8 cellular contexts compared by ENCODE assay signal in genomic region chr16:19884021-19884485, GRCh38. TPM values are rescaled to one million over a fixed set of nuclear protein-coding genes. Genes with fewer than 3 reads are reported as not detected.
DNase-seq lines count a peak whose midpoint lies in the region; ATAC-seq, FAIRE-seq and TF ChIP-seq lines count a peak whose summit lies in the region.

No MANE protein-coding gene starts in this region.

- SMC1A ChIA-PET in GM12878 (lab: Charles Lee; ENCODE audit: uncharacterized antibody, unreplicated experiment), result no interaction called here

- no peak overlapping the region for H3K9ac ChIP-seq in GM12878 (ENCODE audit: control insufficient read depth, insufficient read depth, low read length)

- H3K36me3 ChIP-seq in GM12878 (ENCODE audit: control insufficient read depth in 2 of 2, insufficient read depth in 2 of 2, low read length in 1 of 2) (no peaks in the 10 kb centered on the region), left lung (no peaks in the 10 kb centered on the region), testis (ENCODE audit: low read depth, missing control alignments) (no peaks in the 10 kb centered on the region)

- H3K4me1 ChIP-seq in GM12878 (ENCODE audit: control insufficient read depth, insufficient read depth, low read length), result no peaks in the 10 kb centered on the region
- peaks cover 6 to 24% of the 10 kb centered on the region in 2 donors for H3K4me1 ChIP-seq in left lung
- H3K4me1 ChIP-seq in testis, result peaks cover 37% of the 10 kb centered on the region

- H3K9me3 ChIP-seq in GM12878 (replicated peaks; ENCODE audit: control insufficient read depth, insufficient read depth, low read length), result no peaks in the 10 kb centered on the region
- no peaks in the 10 kb centered on the region for H3K9me3 ChIP-seq in left lung
- H3K9me3 ChIP-seq in testis, result no peaks in the 10 kb centered on the region

- H3K27ac Mint-ChIP-seq in activated CD4-positive, alpha-beta T cell treated with anti-CD3 and anti-CD28 coated beads, Interleukin-2, amount 10 ng/mL, durations not matched to agents 7 days and 5 days, result no peak overlapping the region

- no peak for TF ChIP-seq EP300 in GM12878 (IDR thresholded peaks at IDR 0.05; ENCODE audit: borderline replicate concordance in 1 of 2, control insufficient read depth in 1 of 2, low read depth in 2 of 2, low read length in 2 of 2)

- H4K20me1 ChIP-seq in GM12878 (ENCODE audit: control insufficient read depth, insufficient read depth), result no peaks in the 10 kb centered on the region

- H3K9me3 Mint-ChIP-seq in activated CD4-positive, alpha-beta T cell treated with anti-CD3 and anti-CD28 coated beads, Interleukin-2, amount 10 ng/mL, durations not matched to agents 7 days and 5 days, result no peaks in the 10 kb centered on the region

- CTCF ChIA-PET in activated CD4-positive, alpha-beta T cell treated with anti-CD3 and anti-CD28 coated beads, Interleukin-2, amount 10 ng/mL, durations not matched to agents 7 days and 5 days (lab: Charles Lee), result interaction anchor here (0.6 to 1.2 kb wide), 2 partner anchors 160 to 322 kb away, joined by 3 to 4 read pairs; no protein-coding TSS in a partner anchor
- CTCF ChIA-PET in GM12878 (lab: Yijun Ruan, JAX), result interaction anchor here (1.2 to 6.6 kb wide), 2 partner anchors 284 to 329 kb away, joined by 3 to 149 read pairs; no protein-coding TSS in a partner anchor
- CTCF ChIA-PET in GM10248 (lab: Yijun Ruan, JAX), result interaction anchor here (0.8 to 1.4 kb wide), 5 partner anchors 10 to 328 kb away, joined by 3 to 9 read pairs (median 3); partner anchors contain the start of gene VPS35L

- WGBS in GM12878 (ENCODE audit: insufficient coverage, insufficient replicate concordance, low lambda C conversion rate, missing lambda C conversion rate), result 0% methylated on average over 5 of the region's 23 CpGs
- 0 to 2% methylated on average over 10 to 21 of the region's 23 CpGs for WGBS in testis, 2 donors

- H3K4me2 ChIP-seq in GM12878 (ENCODE audit: control insufficient read depth, insufficient read depth), result peak overlapping the region; percentile 15; the same call in 1 of the 2 replicates

- no peak for FAIRE-seq in GM12878 (lab: Jason Lieb, UNC)

- no peaks in the 10 kb centered on the region for H3K79me2 ChIP-seq in GM12878 (ENCODE audit: control insufficient read depth, insufficient read depth, low read length)

- TF ChIP-seq POLR2A in GM12878 (IDR thresholded peaks at IDR 0.05; ENCODE audit: low read depth, low read length) (no peak), testis (IDR thresholded peaks at IDR 0.05) (no peak)

- no peak overlapping the region for H3K4me3 ChIP-seq in GM12878
- peak overlapping the region; percentile 48 for H3K4me3 ChIP-seq in left lung
- peak overlapping the region; percentile 80 to 93 for H3K4me3 ChIP-seq in testis

- H3K27ac ChIP-seq in GM12878 (ENCODE audit: control insufficient read depth, insufficient read depth) (no peak overlapping the region), left lung (no peak overlapping the region), testis (peak overlapping the region; percentile 68 to 82)

- TF ChIP-seq CTCF in GM12878 (IDR thresholded peaks at IDR 0.05 in 2 of 3, conservative IDR thresholded peaks at IDR 0.05 in 1 of 3; ENCODE audit: control insufficient read depth in 2 of 3, extremely low read depth in 1 of 3, insufficient read depth in 1 of 3, low read depth in 3 of 3, low read length in 3 of 3) (no peak), left lung (IDR thresholded peaks at IDR 0.05) (no peak), testis (IDR thresholded peaks at IDR 0.05) (no peak), GM10248 (IDR thresholded peaks at IDR 0.05; ENCODE audit: control extremely low read depth, extremely low read depth, low read depth, missing control alignments) (no peak)

- H3K27me3 ChIP-seq in GM12878 (replicated peaks in 1 of 2; ENCODE audit: control insufficient read depth in 2 of 2, insufficient read depth in 2 of 2, low read length in 1 of 2) (peaks cover 6 to 15% of the 10 kb centered on the region in 2 experiments), left lung (peaks cover 14 to 51% of the 10 kb centered on the region in 2 donors), testis (no peaks in the 10 kb centered on the region)

- H3K36me3 Mint-ChIP-seq in activated CD4-positive, alpha-beta T cell treated with anti-CD3 and anti-CD28 coated beads, Interleukin-2, amount 10 ng/mL, durations not matched to agents 7 days and 5 days (ENCODE audit: low read depth), result no peaks in the 10 kb centered on the region

- peaks cover 35% of the 10 kb centered on the region for H3K27me3 Mint-ChIP-seq in activated CD4-positive, alpha-beta T cell treated with anti-CD3 and anti-CD28 coated beads, Interleukin-2, amount 10 ng/mL, durations not matched to agents 7 days and 5 days

- RAD21 ChIA-PET in GM12878 (lab: Charles Lee; ENCODE audit: unreplicated experiment), result interaction anchor here (0.6 to 1.7 kb wide), 3 partner anchors 282 to 324 kb away, joined by 3 to 5 read pairs (median 3); no protein-coding TSS in a partner anchor

- peaks cover 22% of the 10 kb centered on the region for H3K4me1 Mint-ChIP-seq in activated CD4-positive, alpha-beta T cell treated with anti-CD3 and anti-CD28 coated beads, Interleukin-2, amount 10 ng/mL, durations not matched to agents 7 days and 5 days

- POLR2A ChIA-PET in activated CD4-positive, alpha-beta T cell treated with anti-CD3 and anti-CD28 coated beads, Interleukin-2, amount 10 ng/mL, durations not matched to agents 7 days and 5 days (lab: Charles Lee), result no interaction called here
- POLR2A ChIA-PET in GM12878 (lab: Charles Lee), result no interaction called here
- POLR2A ChIA-PET in GM10248 (lab: Yijun Ruan, JAX), result no interaction called here

- H3K4me3 Mint-ChIP-seq in activated CD4-positive, alpha-beta T cell treated with anti-CD3 and anti-CD28 coated beads, Interleukin-2, amount 10 ng/mL, durations not matched to agents 7 days and 5 days, result peak overlapping the region; percentile 38

- no peak for TF ChIP-seq RAD21 in GM12878 (IDR thresholded peaks at IDR 0.05; ENCODE audit: insufficient read depth, low read depth, low read length)

- no peak for ATAC-seq in GM12878
- no peak for ATAC-seq in left lung

- H2AFZ ChIP-seq in GM12878 (ENCODE audit: control insufficient read depth, low read depth, low read length), result no peak overlapping the region

- intact Hi-C loops in GM12878 (cut with micrococcal nuclease; ENCODE audit: unreplicated experiment), result no loop called here
- intact Hi-C loops in left lung (cut with DNase I), result loop anchor here in 1 of 2 donors (10.0 kb wide), 1 partner anchor 319 kb away; no protein-coding TSS in a partner anchor
- intact Hi-C loops in testis (cut with DNase I; ENCODE audit: low total_unique reads), result no loop called here

- in situ Hi-C loops in GM12878 (cut with MboI) (no loop called here), G401 (cut with HindIII; ENCODE audit: low sequenced_read_pairs) (loop anchor here (25.0 kb wide), 1 partner anchor 272 kb away; no protein-coding TSS in a partner anchor)

- no peak for DNase-seq in activated CD4-positive, alpha-beta T cell treated with anti-CD3 and anti-CD28 coated beads, Interleukin-2, amount 10 ng/mL, durations not matched to agents 7 days and 5 days
- DNase-seq in activated CD4-positive, alpha-beta T cell treated with anti-CD3 and anti-CD28 coated beads for 48 hours, result no peak
- DNase-seq in GM12878 (ENCODE audit: low read depth, low spot score), result no peak
- DNase-seq in left lung, result peak in 1 of 2 donors; percentile 73
- peak; percentile 37 for DNase-seq in testis
- DNase-seq in germinal center (ENCODE audit: low spot score), result no peak
- DNase-seq in GM10248 (ENCODE audit: extremely low spot score), result no peak
- DNase-seq in G401 (ENCODE audit: low spot score), result no peak

- no TSS peak for BruUV-seq in GM12878 (replicated peaks; lab: Mats Ljungman, UMichigan)

TF ChIP-seq in GM12878, 131 proteins besides CTCF, POLR2A, EP300 and RAD21:
- no peak for TF ChIP-seq SMC3 (IDR thresholded peaks at IDR 0.05; ENCODE audit: borderline replicate concordance, low read length)
- TF ChIP-seq SRF (IDR thresholded peaks at IDR 0.05; ENCODE audit: low read depth in 2 of 2, low read length in 2 of 2), result 0 out of 4 replicates have a peak, but pooled peaks of 1 of the 2 experiments have one; percentile 2
- TF ChIP-seq ZBED1 (IDR thresholded peaks at IDR 0.05; ENCODE audit: borderline replicate concordance), result no peak
- no peak for TF ChIP-seq PAX8 (IDR thresholded peaks at IDR 0.05)
- TF ChIP-seq JUNB (IDR thresholded peaks at IDR 0.05), result no peak
- no peak for TF ChIP-seq CEBPB (IDR thresholded peaks at IDR 0.05; ENCODE audit: borderline replicate concordance in 1 of 2, low read depth in 2 of 2, low read length in 2 of 2)

RNA-seq across cellular contexts. Expression of gene GPRC5B, which starts 0.6 kb away (rescaled TPM):
- under 1 TPM; 0.25 to 0.42 TPM for total RNA-seq in activated CD4-positive, alpha-beta T cell treated with anti-CD3 and anti-CD28 coated beads, Interleukin-2, amount 10 ng/mL, durations not matched to agents 7 days and 5 days
- total RNA-seq in GM12878 (2013; cell fraction: nucleolus; rRNA removed), result 0.27 and 0.33 TPM in 2 replicates
- total RNA-seq in GM12878 (2014; rRNA removed) (under 0.01 TPM in 1 of 2 replicates, not detected in the other), GM12878 (2014; rRNA removed; fragmentation: Illumina TruSeq; extraction: Trizol) (0.04 TPM in 1 of 2 replicates, not detected in the other), GM12878 (2021) (0.23 and 0.32 TPM in 2 replicates), left lung (10 to 100 TPM; 10.3 to 14.1 TPM), testis (100 to 1,000 TPM; 195 to 303 TPM)
- not detected for polyA plus RNA-seq in GM12878 (2011; ENCODE audit: low read depth)
- polyA plus RNA-seq in GM12878 (2011; rRNA removed) (0.01 and 0.12 TPM in 2 replicates), GM12878 (2014; fragmentation: Illumina TruSeq; extraction: Trizol) (0.07 and 0.35 TPM in 2 replicates), GM12878 (2014; fragmentation: Nextera tagmentation; extraction: Ambion mirVana) (under 1 TPM in 1 of 2 experiments, not detected in 1; 0.40 TPM), GM12878 (2014; rRNA removed) (0.03 and 0.27 TPM in 2 replicates), GM12878 (2016; fragmentation: Nextera tagmentation; extraction: Ambion mirVana) (under 1 TPM; 0.33 to 0.42 TPM), testis (ENCODE audit: insufficient read depth, low read depth, low replicate concordance) (144 TPM)
- 0.05 and 0.18 TPM in 2 replicates for polyA plus RNA-seq in GM12878 (2011; cell fraction: cytosol; rRNA removed)
- polyA plus RNA-seq in GM12878 (2011; cell fraction: nucleus; rRNA removed), result 0.06 and 0.10 TPM in 2 replicates
- polyA plus RNA-seq in GM12878 (2012), result 0.13 TPM in 1 of 2 replicates, not detected in the other
- polyA minus RNA-seq in GM12878 (2011; rRNA and poly(A)+ RNA removed), result not detected in 2 replicates
- not detected in 2 replicates for polyA minus RNA-seq in GM12878 (2011; cell fraction: cytosol; rRNA and poly(A)+ RNA removed)
- not detected in 2 replicates for polyA minus RNA-seq in GM12878 (2011; cell fraction: nucleus; rRNA and poly(A)+ RNA removed)
- total RNA-seq in G401 (2014; rRNA removed; shearing (Covaris generic)), result 0.88 and 2.5 TPM in 2 replicates

Comparison
In these comparisons a context has a peak if more than half of its experiments do, and no peak if none do; other contexts are left out.
1. H3K27ac ChIP-seq: peak in testis (2 of 2); none in GM12878 (single experiment) and left lung (0 of 2).
2. RNA of gene GPRC5B, which starts 0.6 kb away (total RNA-seq): 195 to 303 TPM in testis; 10.3 to 14.1 TPM in left lung, 0.88 to 2.5 TPM in G401, 0.25 to 0.42 TPM in activated CD4-positive, alpha-beta T cell treated with anti-CD3 and anti-CD28 coated beads, Interleukin-2, amount 10 ng/mL, durations not matched to agents 7 days and 5 days and under 0.01 to 0.33 TPM in GM12878; every median in the first group is over 10 times any median in the second.